Comparison of ENCODE assay signal across 1 cellular context in the genomic region with DNA sequence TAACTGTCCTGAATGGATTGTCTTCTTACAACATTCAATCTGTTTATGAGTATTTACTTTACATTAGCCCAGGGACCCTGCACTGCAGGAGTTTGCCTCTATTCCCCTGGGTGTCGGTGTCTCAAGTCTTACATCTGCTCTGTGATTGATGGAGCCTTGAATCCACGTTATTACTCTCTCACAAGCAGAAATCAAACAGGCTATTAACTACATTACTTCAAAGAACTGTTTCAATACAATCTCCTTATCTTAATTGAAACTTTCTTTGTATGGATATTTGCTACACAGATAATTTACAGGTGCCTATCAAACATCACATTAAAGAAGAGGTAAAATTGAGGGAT.
TF ChIP-seq lines count a peak whose summit lies in the region.

No MANE protein-coding gene starts in this region.

TF ChIP-seq in GM23338, 12 proteins besides CTCF, POLR2A, EP300 and RAD21 (continued from another document):
- TF ChIP-seq EZH2phosphoT487 (IDR thresholded peaks at IDR 0.05; ENCODE audit: unreplicated experiment): no peak
- TF ChIP-seq JUNB (IDR thresholded peaks at IDR 0.05; ENCODE audit: unreplicated experiment): no peak
- TF ChIP-seq POLR2AphosphoS5 (IDR thresholded peaks at IDR 0.05; ENCODE audit: low read depth): no peak
- TF ChIP-seq, protein P1, sequence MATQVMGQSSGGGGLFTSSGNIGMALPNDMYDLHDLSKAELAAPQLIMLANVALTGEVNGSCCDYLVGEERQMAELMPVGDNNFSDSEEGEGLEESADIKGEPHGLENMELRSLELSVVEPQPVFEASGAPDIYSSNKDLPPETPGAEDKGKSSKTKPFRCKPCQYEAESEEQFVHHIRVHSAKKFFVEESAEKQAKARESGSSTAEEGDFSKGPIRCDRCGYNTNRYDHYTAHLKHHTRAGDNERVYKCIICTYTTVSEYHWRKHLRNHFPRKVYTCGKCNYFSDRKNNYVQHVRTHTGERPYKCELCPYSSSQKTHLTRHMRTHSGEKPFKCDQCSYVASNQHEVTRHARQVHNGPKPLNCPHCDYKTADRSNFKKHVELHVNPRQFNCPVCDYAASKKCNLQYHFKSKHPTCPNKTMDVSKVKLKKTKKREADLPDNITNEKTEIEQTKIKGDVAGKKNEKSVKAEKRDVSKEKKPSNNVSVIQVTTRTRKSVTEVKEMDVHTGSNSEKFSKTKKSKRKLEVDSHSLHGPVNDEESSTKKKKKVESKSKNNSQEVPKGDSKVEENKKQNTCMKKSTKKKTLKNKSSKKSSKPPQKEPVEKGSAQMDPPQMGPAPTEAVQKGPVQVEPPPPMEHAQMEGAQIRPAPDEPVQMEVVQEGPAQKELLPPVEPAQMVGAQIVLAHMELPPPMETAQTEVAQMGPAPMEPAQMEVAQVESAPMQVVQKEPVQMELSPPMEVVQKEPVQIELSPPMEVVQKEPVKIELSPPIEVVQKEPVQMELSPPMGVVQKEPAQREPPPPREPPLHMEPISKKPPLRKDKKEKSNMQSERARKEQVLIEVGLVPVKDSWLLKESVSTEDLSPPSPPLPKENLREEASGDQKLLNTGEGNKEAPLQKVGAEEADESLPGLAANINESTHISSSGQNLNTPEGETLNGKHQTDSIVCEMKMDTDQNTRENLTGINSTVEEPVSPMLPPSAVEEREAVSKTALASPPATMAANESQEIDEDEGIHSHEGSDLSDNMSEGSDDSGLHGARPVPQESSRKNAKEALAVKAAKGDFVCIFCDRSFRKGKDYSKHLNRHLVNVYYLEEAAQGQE (IDR thresholded peaks at IDR 0.05; ENCODE audit: unreplicated experiment): no peak
TF ChIP-seq in GM23338: peak in this region for 0.
